In genomic region chr1:90502194-90502593, GRCh38 we compare ENCODE assay signal across 16 cellular contexts.
DNase-seq lines count a peak whose midpoint lies in the region; ATAC-seq, FAIRE-seq and TF ChIP-seq lines count a peak whose summit lies in the region.
"Had no signal": no experiment of that assay in that cellular context is flagged by ENCODE, and none has a peak within 500 bp of the region (broad histone marks: within the 10 kb centered on the region; RNA-seq: fewer than 3 reads in every experiment).

No MANE protein-coding gene starts in this region.

- ATAC-seq in K562 (no peak; the same call in 2 of the 3 replicates), GM21526 (IDR thresholded peaks at IDR 0.05; ENCODE audit: low FRiP score, unreplicated experiment) (no peak), HG03159 (IDR thresholded peaks at IDR 0.05; ENCODE audit: unreplicated experiment) (no peak), HG02610 (IDR thresholded peaks at IDR 0.05; ENCODE audit: unreplicated experiment) (no peak), GM18519 (IDR thresholded peaks at IDR 0.05; ENCODE audit: low FRiP score, unreplicated experiment) (no peak)

- BruUV-seq in K562 (replicated peaks; lab: Mats Ljungman, UMichigan): no TSS peak

- WGBS in K562 (ENCODE audit: insufficient coverage, low coverage, missing lambda C conversion rate): 0% methylated on average over 7 of the region's 7 CpGs
- WGBS in mesendoderm (ENCODE audit: extremely low coverage, insufficient coverage, low lambda C conversion rate): no CpG with 5 or more reads among the region's 7 CpGs

- in situ Hi-C loops in K562 (cut with MboI): no loop called here

- no peaks in the 10 kb centered on the region for H3K4me1 ChIP-seq in K562 (replicated peaks in 1 of 2; ENCODE audit: control insufficient read depth in 2 of 2, insufficient read depth in 2 of 2, low read length in 2 of 2)
- H3K4me1 ChIP-seq in mesendoderm (ENCODE audit: control insufficient read depth, low read depth, low read length): peaks cover 3% of the 10 kb centered on the region
- H3K4me1 ChIP-seq: BLaER1 had no signal

- TF ChIP-seq CTCF in K562 (IDR thresholded peaks at IDR 0.05 in 2 of 3, conservative IDR thresholded peaks at IDR 0.05 in 1 of 3; ENCODE audit: insufficient read depth in 2 of 3, low read depth in 1 of 3, low read length in 3 of 3): no peak

- peak; percentile 19 for DNase-seq in ELF-1 (ENCODE audit: low read depth, low spot score)
- peak; percentile 13 for DNase-seq in NCI-H69 (lab: John Stamatoyannopoulos, UW)
- DNase-seq in K562 (ENCODE audit: extremely low read depth in 1 of 4, low spot score in 3 of 4): no peak
- peak; percentile 60 for DNase-seq in mesendoderm
- DNase-seq: Calu3, DMS 273 treated with DMSO at 0.1 percent for 48 hours, Karpas-422 had no signal

- H3K27me3 ChIP-seq in K562 (ENCODE audit: control insufficient read depth in 2 of 2, insufficient read depth in 2 of 2, low read length in 2 of 2) (no peaks in the 10 kb centered on the region), mesendoderm (ENCODE audit: insufficient read depth, low read length, poor library complexity) (no peaks in the 10 kb centered on the region)
- H3K27me3 ChIP-seq: BLaER1 had no signal

- no peaks in the 10 kb centered on the region for H3K9me1 ChIP-seq in K562 (ENCODE audit: control insufficient read depth, insufficient read depth, low read length)

- no peaks in the 10 kb centered on the region for H3K79me2 ChIP-seq in K562 (ENCODE audit: control insufficient read depth, insufficient read depth, low read length)
- H3K79me2 ChIP-seq in mesendoderm (ENCODE audit: control insufficient read depth, insufficient read depth, low read length): no peaks in the 10 kb centered on the region

- TF ChIP-seq EP300 in K562 (IDR thresholded peaks at IDR 0.05; ENCODE audit: low read length): no peak

- H2AK5ac ChIP-seq in mesendoderm (ENCODE audit: low read length): no peak overlapping the region

- H3K18ac ChIP-seq in mesendoderm (ENCODE audit: low read length): no peak overlapping the region

- H3K23ac ChIP-seq in mesendoderm (ENCODE audit: low read length): no peak overlapping the region

- TF ChIP-seq POLR2A in K562 (conservative IDR thresholded peaks at IDR 0.05): no peak

- no peaks in the 10 kb centered on the region; the same call in 1 of the 2 replicates for H4K20me1 ChIP-seq in K562 (replicated peaks; ENCODE audit: control insufficient read depth, insufficient read depth, low read length)
- H4K20me1 ChIP-seq: BLaER1 had no signal

- H3K4me3 ChIP-seq in K562: no peak overlapping the region
- no peak overlapping the region for H3K4me3 ChIP-seq in mesendoderm (ENCODE audit: low read length)
- H3K4me3 ChIP-seq: BLaER1 had no signal

- TF ChIP-seq RAD21 in K562 (CRISPR knock-in tag; conservative IDR thresholded peaks at IDR 0.05 in 1 of 2, IDR thresholded peaks at IDR 0.05 in 1 of 2): no peak

- intact Hi-C loops in K562 (cut with micrococcal nuclease): no loop called here

- no peak overlapping the region for H3K9ac ChIP-seq in K562 (ENCODE audit: insufficient read depth in 1 of 2, low read depth in 2 of 2, low read length in 2 of 2)
- no peak overlapping the region for H3K9ac ChIP-seq in mesendoderm (ENCODE audit: low read length)
- H3K9ac ChIP-seq: BLaER1 had no signal

- H2BK120ac ChIP-seq in mesendoderm (ENCODE audit: low read depth, low read length): no peak overlapping the region

- H3K27ac ChIP-seq in K562 (ENCODE audit: extremely low read depth, low read depth, low read length): no peak overlapping the region
- H3K27ac ChIP-seq in mesendoderm (ENCODE audit: low read depth, low read length): no peak overlapping the region
- H3K27ac ChIP-seq: 22Rv1, BLaER1 had no signal

- no peak overlapping the region for H3K4me2 ChIP-seq in K562 (ENCODE audit: insufficient read depth, low read length)
- no peak overlapping the region for H3K4me2 ChIP-seq in mesendoderm (ENCODE audit: low read length)
- H3K4me2 ChIP-seq: BLaER1 had no signal

- no peak overlapping the region for H4K8ac ChIP-seq in mesendoderm (ENCODE audit: low read depth, low read length)

- H3K4ac ChIP-seq in mesendoderm (ENCODE audit: low read depth, low read length): no peak overlapping the region

- H2BK5ac ChIP-seq in mesendoderm (ENCODE audit: low read length): no peak overlapping the region

- peak; percentile 19 for FAIRE-seq in K562 (lab: Jason Lieb, UNC)
- FAIRE-seq: GM12891, GM19239, H54 had no signal

- H2AFZ ChIP-seq in K562 (ENCODE audit: low read depth, low read length): no peak overlapping the region

- no peak overlapping the region for H4K5ac ChIP-seq in mesendoderm (ENCODE audit: low read length)

- H3K79me1 ChIP-seq in mesendoderm (ENCODE audit: low read length): no peaks in the 10 kb centered on the region

- H3K36me3 ChIP-seq in K562 (ENCODE audit: control insufficient read depth, insufficient read depth, low read length): no peaks in the 10 kb centered on the region
- H3K36me3 ChIP-seq in mesendoderm (ENCODE audit: control insufficient read depth, insufficient read depth, low read length): no peaks in the 10 kb centered on the region
- H3K36me3 ChIP-seq: BLaER1 had no signal

- CTCF ChIA-PET in K562 (lab: Yijun Ruan, JAX; ENCODE audit: low intra/inter-chr PET ratio): no interaction called here

- POLR2A ChIA-PET in K562 (lab: Yijun Ruan, JAX): no interaction called here

- no peak overlapping the region for H3K56ac ChIP-seq in mesendoderm (ENCODE audit: low read length)

- no peaks in the 10 kb centered on the region for H3K9me3 ChIP-seq in K562 (replicated peaks; ENCODE audit: control insufficient read depth, insufficient read depth, low read depth, low read length)
- H3K9me3 ChIP-seq: BLaER1 had no signal

- peak overlapping the region; percentile 6 for H2BK15ac ChIP-seq in mesendoderm (replicated peaks; ENCODE audit: low read depth)

TF ChIP-seq in K562, 482 proteins besides CTCF, POLR2A, EP300 and RAD21 (continues in another document):
- no peak for TF ChIP-seq PRDM10 (IDR thresholded peaks at IDR 0.05; ENCODE audit: partially characterized antibody)
- TF ChIP-seq MBD2 (IDR thresholded peaks at IDR 0.05; ENCODE audit: borderline replicate concordance, low read depth): no peak
- no peak for TF ChIP-seq PPARD (CRISPR knock-in tag; IDR thresholded peaks at IDR 0.05)
- TF ChIP-seq KLF6 (CRISPR knock-in tag; IDR thresholded peaks at IDR 0.05; ENCODE audit: borderline replicate concordance): no peak
- TF ChIP-seq ZKSCAN1 (IDR thresholded peaks at IDR 0.05; ENCODE audit: low read depth, low read length): no peak
- no peak for TF ChIP-seq RB1 (IDR thresholded peaks at IDR 0.05; ENCODE audit: low read depth)
- no peak for TF ChIP-seq SIRT6 (IDR thresholded peaks at IDR 0.05; ENCODE audit: low read depth, low read length)
- no peak for TF ChIP-seq ZBTB17 (CRISPR knock-in tag; IDR thresholded peaks at IDR 0.05)
- TF ChIP-seq ZNF639 (CRISPR knock-in tag; conservative IDR thresholded peaks at IDR 0.05 in 1 of 2, IDR thresholded peaks at IDR 0.05 in 1 of 2): no peak
- no peak for TF ChIP-seq TSC22D4 (tag; IDR thresholded peaks at IDR 0.05)
- no peak for TF ChIP-seq DACH1 (IDR thresholded peaks at IDR 0.05; ENCODE audit: partially characterized antibody)
- no peak for TF ChIP-seq BMI1 (IDR thresholded peaks at IDR 0.05; ENCODE audit: low read length)
- TF ChIP-seq ZNF785 (CRISPR knock-in tag; IDR thresholded peaks at IDR 0.05): no peak
- TF ChIP-seq SLC30A9 (CRISPR knock-in tag; IDR thresholded peaks at IDR 0.05): no peak
- TF ChIP-seq ZBTB26 (CRISPR knock-in tag; IDR thresholded peaks at IDR 0.05): no peak

Comparison
In these comparisons a context has a peak if more than half of its experiments do, and no peak if none do; other contexts are left out.
1. DNase-seq: peak in ELF-1 (single experiment), NCI-H69 (single experiment) and mesendoderm (single experiment); none in K562 (0 of 4).